ENCODE assay signal across 1 cellular context in the genomic region with DNA sequence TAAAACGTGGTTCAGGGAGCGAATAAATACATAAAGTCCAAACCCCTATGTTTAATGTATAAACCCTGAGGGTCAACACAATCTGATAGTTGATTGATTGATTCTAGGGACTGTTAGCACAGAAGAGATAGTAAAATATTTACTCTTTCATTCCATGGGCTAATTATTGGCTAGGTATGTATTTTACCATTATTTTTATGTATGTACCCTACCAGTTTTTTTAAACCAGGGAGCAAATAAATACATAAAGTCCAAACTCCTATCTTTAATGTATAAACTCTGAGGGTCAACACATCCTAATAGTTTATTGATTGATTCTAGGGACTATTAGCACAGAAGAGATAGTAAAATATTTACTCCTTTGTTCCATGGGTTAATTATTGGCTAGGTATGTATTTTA.
TF ChIP-seq lines count a peak whose summit lies in the region.

No MANE protein-coding gene starts in this region.

TF ChIP-seq in HepG2, 621 proteins besides CTCF, POLR2A, EP300 and RAD21 (continued from another document and continues in another):
- TF ChIP-seq, protein P1, sequence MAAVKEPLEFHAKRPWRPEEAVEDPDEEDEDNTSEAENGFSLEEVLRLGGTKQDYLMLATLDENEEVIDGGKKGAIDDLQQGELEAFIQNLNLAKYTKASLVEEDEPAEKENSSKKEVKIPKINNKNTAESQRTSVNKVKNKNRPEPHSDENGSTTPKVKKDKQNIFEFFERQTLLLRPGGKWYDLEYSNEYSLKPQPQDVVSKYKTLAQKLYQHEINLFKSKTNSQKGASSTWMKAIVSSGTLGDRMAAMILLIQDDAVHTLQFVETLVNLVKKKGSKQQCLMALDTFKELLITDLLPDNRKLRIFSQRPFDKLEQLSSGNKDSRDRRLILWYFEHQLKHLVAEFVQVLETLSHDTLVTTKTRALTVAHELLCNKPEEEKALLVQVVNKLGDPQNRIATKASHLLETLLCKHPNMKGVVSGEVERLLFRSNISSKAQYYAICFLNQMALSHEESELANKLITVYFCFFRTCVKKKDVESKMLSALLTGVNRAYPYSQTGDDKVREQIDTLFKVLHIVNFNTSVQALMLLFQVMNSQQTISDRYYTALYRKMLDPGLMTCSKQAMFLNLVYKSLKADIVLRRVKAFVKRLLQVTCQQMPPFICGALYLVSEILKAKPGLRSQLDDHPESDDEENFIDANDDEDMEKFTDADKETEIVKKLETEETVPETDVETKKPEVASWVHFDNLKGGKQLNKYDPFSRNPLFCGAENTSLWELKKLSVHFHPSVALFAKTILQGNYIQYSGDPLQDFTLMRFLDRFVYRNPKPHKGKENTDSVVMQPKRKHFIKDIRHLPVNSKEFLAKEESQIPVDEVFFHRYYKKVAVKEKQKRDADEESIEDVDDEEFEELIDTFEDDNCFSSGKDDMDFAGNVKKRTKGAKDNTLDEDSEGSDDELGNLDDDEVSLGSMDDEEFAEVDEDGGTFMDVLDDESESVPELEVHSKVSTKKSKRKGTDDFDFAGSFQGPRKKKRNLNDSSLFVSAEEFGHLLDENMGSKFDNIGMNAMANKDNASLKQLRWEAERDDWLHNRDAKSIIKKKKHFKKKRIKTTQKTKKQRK (IDR thresholded peaks at IDR 0.05; ENCODE audit: low read length): no peak
- TF ChIP-seq ZFP90 (CRISPR knock-in tag; IDR thresholded peaks at IDR 0.05; ENCODE audit: borderline replicate concordance) (no peak), ZKSCAN8 (CRISPR knock-in tag; IDR thresholded peaks at IDR 0.05; ENCODE audit: borderline replicate concordance) (peak; percentile 50; the same call in 1 of the 2 replicates), ZBTB1 (CRISPR knock-in tag; IDR thresholded peaks at IDR 0.05; ENCODE audit: borderline replicate concordance) (no peak), EZH2 (conservative IDR thresholded peaks at IDR 0.05; ENCODE audit: low read depth, low read length) (no peak), FOXJ3 (CRISPR knock-in tag; IDR thresholded peaks at IDR 0.05; ENCODE audit: borderline replicate concordance) (peak; percentile 90; the same call in 1 of the 2 replicates), AHR (CRISPR knock-in tag; IDR thresholded peaks at IDR 0.05) (no peak), PITX1 (CRISPR knock-in tag; IDR thresholded peaks at IDR 0.05) (peak; percentile 42; the same call in 1 of the 2 replicates), SAP130 (CRISPR knock-in tag; IDR thresholded peaks at IDR 0.05; ENCODE audit: low read depth) (peak; percentile 64), ATF7-NPFF (CRISPR knock-in tag; IDR thresholded peaks at IDR 0.05; ENCODE audit: low read depth) (no peak), ZNF563 (CRISPR knock-in tag; IDR thresholded peaks at IDR 0.05) (no peak), HDAC1 (CRISPR knock-in tag; IDR thresholded peaks at IDR 0.05) (peak; percentile 71), PHB2 (IDR thresholded peaks at IDR 0.05; ENCODE audit: partially characterized antibody) (no peak), MLLT10 (CRISPR knock-in tag; IDR thresholded peaks at IDR 0.05) (no peak), FOXP1 (IDR thresholded peaks at IDR 0.05) (0 out of 2 replicates have a peak, but pooled peaks have one; percentile 72), FOXP1 (CRISPR knock-in tag; IDR thresholded peaks at IDR 0.05) (peak; percentile 92), PAX8 (CRISPR knock-in tag; IDR thresholded peaks at IDR 0.05; ENCODE audit: borderline replicate concordance) (no peak), ZFAT (CRISPR knock-in tag; conservative IDR thresholded peaks at IDR 0.05) (no peak), CBX1 (IDR thresholded peaks at IDR 0.05; ENCODE audit: low read depth) (no peak), HNF4A (CRISPR knock-in tag; IDR thresholded peaks at IDR 0.05) (peak; percentile 69), GABPB1 (CRISPR knock-in tag; IDR thresholded peaks at IDR 0.05) (no peak), THAP11 (CRISPR knock-in tag; IDR thresholded peaks at IDR 0.05) (no peak), MYNN (CRISPR knock-in tag; IDR thresholded peaks at IDR 0.05; ENCODE audit: low read depth) (no peak), HNRNPUL1 (IDR thresholded peaks at IDR 0.05; ENCODE audit: low read depth, low read length) (0 out of 2 replicates have a peak, but pooled peaks have one; percentile 55), HHEX (CRISPR knock-in tag; IDR thresholded peaks at IDR 0.05) (peak; percentile 74), MIER3 (CRISPR knock-in tag; IDR thresholded peaks at IDR 0.05; ENCODE audit: borderline replicate concordance) (no peak), RARA (CRISPR knock-in tag; IDR thresholded peaks at IDR 0.05) (peak; percentile 64; the same call in 1 of the 2 replicates), ZNF790 (CRISPR knock-in tag; IDR thresholded peaks at IDR 0.05; ENCODE audit: borderline replicate concordance) (no peak), NFIC (IDR thresholded peaks at IDR 0.05; ENCODE audit: low read length) (peak; percentile 95), TCF7L2 (IDR thresholded peaks at IDR 0.05; ENCODE audit: low read depth, low read length) (peak; percentile 75; the same call in 1 of the 2 replicates), ZNF652 (CRISPR knock-in tag; IDR thresholded peaks at IDR 0.05; ENCODE audit: borderline replicate concordance, low read depth) (no peak), ZNF75D (CRISPR knock-in tag; IDR thresholded peaks at IDR 0.05; ENCODE audit: borderline replicate concordance) (no peak), SIN3B (IDR thresholded peaks at IDR 0.05; ENCODE audit: low read length) (no peak)
- TF ChIP-seq, protein P2, sequence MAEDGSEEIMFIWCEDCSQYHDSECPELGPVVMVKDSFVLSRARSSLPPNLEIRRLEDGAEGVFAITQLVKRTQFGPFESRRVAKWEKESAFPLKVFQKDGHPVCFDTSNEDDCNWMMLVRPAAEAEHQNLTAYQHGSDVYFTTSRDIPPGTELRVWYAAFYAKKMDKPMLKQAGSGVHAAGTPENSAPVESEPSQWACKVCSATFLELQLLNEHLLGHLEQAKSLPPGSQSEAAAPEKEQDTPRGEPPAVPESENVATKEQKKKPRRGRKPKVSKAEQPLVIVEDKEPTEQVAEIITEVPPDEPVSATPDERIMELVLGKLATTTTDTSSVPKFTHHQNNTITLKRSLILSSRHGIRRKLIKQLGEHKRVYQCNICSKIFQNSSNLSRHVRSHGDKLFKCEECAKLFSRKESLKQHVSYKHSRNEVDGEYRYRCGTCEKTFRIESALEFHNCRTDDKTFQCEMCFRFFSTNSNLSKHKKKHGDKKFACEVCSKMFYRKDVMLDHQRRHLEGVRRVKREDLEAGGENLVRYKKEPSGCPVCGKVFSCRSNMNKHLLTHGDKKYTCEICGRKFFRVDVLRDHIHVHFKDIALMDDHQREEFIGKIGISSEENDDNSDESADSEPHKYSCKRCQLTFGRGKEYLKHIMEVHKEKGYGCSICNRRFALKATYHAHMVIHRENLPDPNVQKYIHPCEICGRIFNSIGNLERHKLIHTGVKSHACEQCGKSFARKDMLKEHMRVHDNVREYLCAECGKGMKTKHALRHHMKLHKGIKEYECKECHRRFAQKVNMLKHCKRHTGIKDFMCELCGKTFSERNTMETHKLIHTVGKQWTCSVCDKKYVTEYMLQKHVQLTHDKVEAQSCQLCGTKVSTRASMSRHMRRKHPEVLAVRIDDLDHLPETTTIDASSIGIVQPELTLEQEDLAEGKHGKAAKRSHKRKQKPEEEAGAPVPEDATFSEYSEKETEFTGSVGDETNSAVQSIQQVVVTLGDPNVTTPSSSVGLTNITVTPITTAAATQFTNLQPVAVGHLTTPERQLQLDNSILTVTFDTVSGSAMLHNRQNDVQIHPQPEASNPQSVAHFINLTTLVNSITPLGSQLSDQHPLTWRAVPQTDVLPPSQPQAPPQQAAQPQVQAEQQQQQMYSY (CRISPR knock-in tag; IDR thresholded peaks at IDR 0.05): no peak
- TF ChIP-seq, protein P3, sequence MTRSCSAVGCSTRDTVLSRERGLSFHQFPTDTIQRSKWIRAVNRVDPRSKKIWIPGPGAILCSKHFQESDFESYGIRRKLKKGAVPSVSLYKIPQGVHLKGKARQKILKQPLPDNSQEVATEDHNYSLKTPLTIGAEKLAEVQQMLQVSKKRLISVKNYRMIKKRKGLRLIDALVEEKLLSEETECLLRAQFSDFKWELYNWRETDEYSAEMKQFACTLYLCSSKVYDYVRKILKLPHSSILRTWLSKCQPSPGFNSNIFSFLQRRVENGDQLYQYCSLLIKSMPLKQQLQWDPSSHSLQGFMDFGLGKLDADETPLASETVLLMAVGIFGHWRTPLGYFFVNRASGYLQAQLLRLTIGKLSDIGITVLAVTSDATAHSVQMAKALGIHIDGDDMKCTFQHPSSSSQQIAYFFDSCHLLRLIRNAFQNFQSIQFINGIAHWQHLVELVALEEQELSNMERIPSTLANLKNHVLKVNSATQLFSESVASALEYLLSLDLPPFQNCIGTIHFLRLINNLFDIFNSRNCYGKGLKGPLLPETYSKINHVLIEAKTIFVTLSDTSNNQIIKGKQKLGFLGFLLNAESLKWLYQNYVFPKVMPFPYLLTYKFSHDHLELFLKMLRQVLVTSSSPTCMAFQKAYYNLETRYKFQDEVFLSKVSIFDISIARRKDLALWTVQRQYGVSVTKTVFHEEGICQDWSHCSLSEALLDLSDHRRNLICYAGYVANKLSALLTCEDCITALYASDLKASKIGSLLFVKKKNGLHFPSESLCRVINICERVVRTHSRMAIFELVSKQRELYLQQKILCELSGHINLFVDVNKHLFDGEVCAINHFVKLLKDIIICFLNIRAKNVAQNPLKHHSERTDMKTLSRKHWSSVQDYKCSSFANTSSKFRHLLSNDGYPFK (CRISPR knock-in tag; IDR thresholded peaks at IDR 0.05; ENCODE audit: borderline replicate concordance): no peak
- TF ChIP-seq, protein P4, sequence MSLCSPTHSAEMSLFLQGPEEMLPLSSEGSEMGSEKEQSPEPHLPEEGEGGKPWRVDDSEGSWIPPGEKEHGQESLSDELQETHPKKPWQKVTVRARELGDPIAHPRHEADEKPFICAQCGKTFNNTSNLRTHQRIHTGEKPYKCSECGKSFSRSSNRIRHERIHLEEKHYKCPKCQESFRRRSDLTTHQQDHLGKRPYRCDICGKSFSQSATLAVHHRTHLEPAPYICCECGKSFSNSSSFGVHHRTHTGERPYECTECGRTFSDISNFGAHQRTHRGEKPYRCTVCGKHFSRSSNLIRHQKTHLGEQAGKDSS (CRISPR knock-in tag; IDR thresholded peaks at IDR 0.05; ENCODE audit: borderline replicate concordance, low read depth): no peak
- TF ChIP-seq, protein P5, sequence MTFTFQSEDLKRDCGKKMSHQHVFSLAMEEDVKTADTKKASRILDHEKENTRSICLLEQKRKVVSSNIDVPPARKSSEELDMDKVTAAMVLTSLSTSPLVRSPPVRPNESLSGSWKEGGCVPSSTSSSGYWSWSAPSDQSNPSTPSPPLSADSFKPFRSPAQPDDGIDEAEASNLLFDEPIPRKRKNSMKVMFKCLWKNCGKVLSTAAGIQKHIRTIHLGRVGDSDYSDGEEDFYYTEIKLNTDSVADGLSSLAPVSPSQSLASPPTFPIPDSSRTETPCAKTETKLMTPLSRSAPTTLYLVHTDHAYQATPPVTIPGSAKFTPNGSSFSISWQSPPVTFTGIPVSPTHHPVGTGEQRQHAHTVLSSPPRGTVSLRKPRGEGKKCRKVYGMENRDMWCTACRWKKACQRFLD (CRISPR knock-in tag; IDR thresholded peaks at IDR 0.05; ENCODE audit: borderline replicate concordance): no peak
- TF ChIP-seq, protein P6, sequence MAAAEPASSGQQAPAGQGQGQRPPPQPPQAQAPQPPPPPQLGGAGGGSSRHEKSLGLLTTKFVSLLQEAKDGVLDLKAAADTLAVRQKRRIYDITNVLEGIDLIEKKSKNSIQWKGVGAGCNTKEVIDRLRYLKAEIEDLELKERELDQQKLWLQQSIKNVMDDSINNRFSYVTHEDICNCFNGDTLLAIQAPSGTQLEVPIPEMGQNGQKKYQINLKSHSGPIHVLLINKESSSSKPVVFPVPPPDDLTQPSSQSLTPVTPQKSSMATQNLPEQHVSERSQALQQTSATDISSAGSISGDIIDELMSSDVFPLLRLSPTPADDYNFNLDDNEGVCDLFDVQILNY (CRISPR knock-in tag; conservative IDR thresholded peaks at IDR 0.05): no peak
- TF ChIP-seq, protein P7, sequence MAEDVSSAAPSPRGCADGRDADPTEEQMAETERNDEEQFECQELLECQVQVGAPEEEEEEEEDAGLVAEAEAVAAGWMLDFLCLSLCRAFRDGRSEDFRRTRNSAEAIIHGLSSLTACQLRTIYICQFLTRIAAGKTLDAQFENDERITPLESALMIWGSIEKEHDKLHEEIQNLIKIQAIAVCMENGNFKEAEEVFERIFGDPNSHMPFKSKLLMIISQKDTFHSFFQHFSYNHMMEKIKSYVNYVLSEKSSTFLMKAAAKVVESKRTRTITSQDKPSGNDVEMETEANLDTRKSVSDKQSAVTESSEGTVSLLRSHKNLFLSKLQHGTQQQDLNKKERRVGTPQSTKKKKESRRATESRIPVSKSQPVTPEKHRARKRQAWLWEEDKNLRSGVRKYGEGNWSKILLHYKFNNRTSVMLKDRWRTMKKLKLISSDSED (CRISPR knock-in tag; IDR thresholded peaks at IDR 0.05): no peak
- TF ChIP-seq, protein P8, sequence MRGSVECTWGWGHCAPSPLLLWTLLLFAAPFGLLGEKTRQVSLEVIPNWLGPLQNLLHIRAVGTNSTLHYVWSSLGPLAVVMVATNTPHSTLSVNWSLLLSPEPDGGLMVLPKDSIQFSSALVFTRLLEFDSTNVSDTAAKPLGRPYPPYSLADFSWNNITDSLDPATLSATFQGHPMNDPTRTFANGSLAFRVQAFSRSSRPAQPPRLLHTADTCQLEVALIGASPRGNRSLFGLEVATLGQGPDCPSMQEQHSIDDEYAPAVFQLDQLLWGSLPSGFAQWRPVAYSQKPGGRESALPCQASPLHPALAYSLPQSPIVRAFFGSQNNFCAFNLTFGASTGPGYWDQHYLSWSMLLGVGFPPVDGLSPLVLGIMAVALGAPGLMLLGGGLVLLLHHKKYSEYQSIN (CRISPR knock-in tag; IDR thresholded peaks at IDR 0.05; ENCODE audit: borderline replicate concordance): no peak
- TF ChIP-seq, protein P9, sequence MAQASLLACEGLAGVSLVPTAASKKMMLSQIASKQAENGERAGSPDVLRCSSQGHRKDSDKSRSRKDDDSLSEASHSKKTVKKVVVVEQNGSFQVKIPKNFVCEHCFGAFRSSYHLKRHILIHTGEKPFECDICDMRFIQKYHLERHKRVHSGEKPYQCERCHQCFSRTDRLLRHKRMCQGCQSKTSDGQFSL (CRISPR knock-in tag; IDR thresholded peaks at IDR 0.05): no peak
- TF ChIP-seq, protein P10, sequence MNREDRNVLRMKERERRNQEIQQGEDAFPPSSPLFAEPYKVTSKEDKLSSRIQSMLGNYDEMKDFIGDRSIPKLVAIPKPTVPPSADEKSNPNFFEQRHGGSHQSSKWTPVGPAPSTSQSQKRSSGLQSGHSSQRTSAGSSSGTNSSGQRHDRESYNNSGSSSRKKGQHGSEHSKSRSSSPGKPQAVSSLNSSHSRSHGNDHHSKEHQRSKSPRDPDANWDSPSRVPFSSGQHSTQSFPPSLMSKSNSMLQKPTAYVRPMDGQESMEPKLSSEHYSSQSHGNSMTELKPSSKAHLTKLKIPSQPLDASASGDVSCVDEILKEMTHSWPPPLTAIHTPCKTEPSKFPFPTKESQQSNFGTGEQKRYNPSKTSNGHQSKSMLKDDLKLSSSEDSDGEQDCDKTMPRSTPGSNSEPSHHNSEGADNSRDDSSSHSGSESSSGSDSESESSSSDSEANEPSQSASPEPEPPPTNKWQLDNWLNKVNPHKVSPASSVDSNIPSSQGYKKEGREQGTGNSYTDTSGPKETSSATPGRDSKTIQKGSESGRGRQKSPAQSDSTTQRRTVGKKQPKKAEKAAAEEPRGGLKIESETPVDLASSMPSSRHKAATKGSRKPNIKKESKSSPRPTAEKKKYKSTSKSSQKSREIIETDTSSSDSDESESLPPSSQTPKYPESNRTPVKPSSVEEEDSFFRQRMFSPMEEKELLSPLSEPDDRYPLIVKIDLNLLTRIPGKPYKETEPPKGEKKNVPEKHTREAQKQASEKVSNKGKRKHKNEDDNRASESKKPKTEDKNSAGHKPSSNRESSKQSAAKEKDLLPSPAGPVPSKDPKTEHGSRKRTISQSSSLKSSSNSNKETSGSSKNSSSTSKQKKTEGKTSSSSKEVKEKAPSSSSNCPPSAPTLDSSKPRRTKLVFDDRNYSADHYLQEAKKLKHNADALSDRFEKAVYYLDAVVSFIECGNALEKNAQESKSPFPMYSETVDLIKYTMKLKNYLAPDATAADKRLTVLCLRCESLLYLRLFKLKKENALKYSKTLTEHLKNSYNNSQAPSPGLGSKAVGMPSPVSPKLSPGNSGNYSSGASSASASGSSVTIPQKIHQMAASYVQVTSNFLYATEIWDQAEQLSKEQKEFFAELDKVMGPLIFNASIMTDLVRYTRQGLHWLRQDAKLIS (CRISPR knock-in tag; IDR thresholded peaks at IDR 0.05): no peak
